In genomic region chr7:138066954-138067394, GRCh38 we compare ENCODE assay signal across 1 cellular context.
TF ChIP-seq lines count a peak whose summit lies in the region.

No MANE protein-coding gene starts in this region.

TF ChIP-seq in HepG2, 621 proteins besides CTCF, POLR2A, EP300 and RAD21 (continued from another document and continues in another):
- TF ChIP-seq MLXIP (CRISPR knock-in tag; IDR thresholded peaks at IDR 0.05; ENCODE audit: borderline replicate concordance), result no peak
- TF ChIP-seq HNRNPLL (IDR thresholded peaks at IDR 0.05; ENCODE audit: low read depth, low read length, poor library complexity, severe bottlenecking), result no peak
- TF ChIP-seq KAT2B (IDR thresholded peaks at IDR 0.05; ENCODE audit: borderline replicate concordance, low read depth, low read length), result no peak
- peak; percentile 76; the same call in 1 of the 2 replicates for TF ChIP-seq ZBTB20 (CRISPR knock-in tag; IDR thresholded peaks at IDR 0.05; ENCODE audit: borderline replicate concordance, low read depth)
- no peak for TF ChIP-seq ZBTB7A (CRISPR knock-in tag; IDR thresholded peaks at IDR 0.05)
- TF ChIP-seq RNF219 (CRISPR knock-in tag; IDR thresholded peaks at IDR 0.05), result no peak
- no peak for TF ChIP-seq BATF2 (CRISPR knock-in tag; IDR thresholded peaks at IDR 0.05)
- no peak for TF ChIP-seq MXD3 (CRISPR knock-in tag; IDR thresholded peaks at IDR 0.05)
- no peak for TF ChIP-seq HIC2 (CRISPR knock-in tag; IDR thresholded peaks at IDR 0.05; ENCODE audit: low read depth)
- TF ChIP-seq ELK4 (CRISPR knock-in tag; IDR thresholded peaks at IDR 0.05; ENCODE audit: borderline replicate concordance), result no peak
- TF ChIP-seq ZNF3 (CRISPR knock-in tag; IDR thresholded peaks at IDR 0.05), result no peak
- TF ChIP-seq ADNP (CRISPR knock-in tag; IDR thresholded peaks at IDR 0.05), result no peak
- no peak for TF ChIP-seq ZNF713 (CRISPR knock-in tag; IDR thresholded peaks at IDR 0.05)
- no peak for TF ChIP-seq ZSCAN5A (CRISPR knock-in tag; IDR thresholded peaks at IDR 0.05; ENCODE audit: borderline replicate concordance)
- no peak for TF ChIP-seq FOXA1 (IDR thresholded peaks at IDR 0.05)
- TF ChIP-seq FOXA1 (CRISPR knock-in tag; IDR thresholded peaks at IDR 0.05), result peak; percentile 75
- no peak for TF ChIP-seq ZNF335 (CRISPR knock-in tag; IDR thresholded peaks at IDR 0.05)
- TF ChIP-seq HMGXB3 (CRISPR knock-in tag; IDR thresholded peaks at IDR 0.05; ENCODE audit: borderline replicate concordance), result no peak
- no peak for TF ChIP-seq ZNF563 (CRISPR knock-in tag; IDR thresholded peaks at IDR 0.05)
- no peak for TF ChIP-seq ZMAT3 (CRISPR knock-in tag; conservative IDR thresholded peaks at IDR 0.05)
- no peak for TF ChIP-seq PRDM10 (CRISPR knock-in tag; IDR thresholded peaks at IDR 0.05; ENCODE audit: low read depth)
- TF ChIP-seq AKNA (CRISPR knock-in tag; IDR thresholded peaks at IDR 0.05; ENCODE audit: borderline replicate concordance), result no peak
- TF ChIP-seq ATM (IDR thresholded peaks at IDR 0.05; ENCODE audit: borderline replicate concordance), result no peak
- no peak for TF ChIP-seq HHEX (CRISPR knock-in tag; IDR thresholded peaks at IDR 0.05)
- TF ChIP-seq ZNF788 (CRISPR knock-in tag; IDR thresholded peaks at IDR 0.05; ENCODE audit: borderline replicate concordance), result no peak
- no peak for TF ChIP-seq TBL1XR1 (IDR thresholded peaks at IDR 0.05; ENCODE audit: borderline replicate concordance, low read length, partially characterized antibody)
- no peak for TF ChIP-seq ZNF577 (CRISPR knock-in tag; IDR thresholded peaks at IDR 0.05; ENCODE audit: borderline replicate concordance, low read depth)
- TF ChIP-seq POGZ (CRISPR knock-in tag; IDR thresholded peaks at IDR 0.05), result peak; percentile 51
- TF ChIP-seq MED1 (CRISPR knock-in tag; IDR thresholded peaks at IDR 0.05), result peak; percentile 92
- TF ChIP-seq SNAI1 (CRISPR knock-in tag; IDR thresholded peaks at IDR 0.05; ENCODE audit: borderline replicate concordance), result no peak
- TF ChIP-seq ZNF484 (CRISPR knock-in tag; IDR thresholded peaks at IDR 0.05; ENCODE audit: borderline replicate concordance, low read depth), result no peak
- TF ChIP-seq DNMT1 (CRISPR knock-in tag; IDR thresholded peaks at IDR 0.05), result no peak
